Comparison of ENCODE assay signal across 9 cellular contexts in the genomic region with DNA sequence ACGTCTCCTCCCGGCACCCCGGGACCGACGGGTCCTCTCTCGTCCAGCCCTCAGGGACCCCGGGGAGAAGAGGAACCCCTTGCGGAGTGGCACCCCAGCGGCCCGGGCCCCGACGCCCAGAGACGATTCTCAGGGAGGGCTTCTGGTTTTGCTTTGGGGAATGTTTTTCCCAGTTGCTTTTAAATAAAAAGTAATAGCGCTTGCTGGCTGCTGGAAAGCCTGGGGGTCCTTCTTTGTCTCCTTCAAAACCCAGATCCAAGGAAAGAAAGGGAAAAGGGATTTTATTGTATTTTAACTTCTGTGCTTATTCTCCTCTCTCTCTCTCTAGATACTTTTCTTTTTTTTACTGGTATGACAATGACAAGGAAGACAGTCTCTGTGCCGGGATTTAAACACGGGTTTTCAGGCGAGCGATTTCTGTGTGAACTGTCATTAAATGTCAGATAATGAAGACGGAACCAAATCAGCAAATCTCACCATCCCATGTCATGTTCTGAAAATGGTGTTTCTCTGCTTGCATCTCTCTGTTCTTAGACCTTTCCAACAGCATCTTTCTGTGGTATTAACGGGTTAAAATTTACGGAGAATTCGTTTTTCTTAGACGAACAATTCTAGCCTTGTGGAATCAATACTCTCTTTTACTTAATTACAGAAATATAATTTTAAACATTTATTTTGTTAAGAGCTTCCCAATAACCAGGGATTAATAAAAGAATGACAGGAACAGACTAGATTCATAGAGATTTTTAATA. TPM values are rescaled to one million over a fixed set of nuclear protein-coding genes. Genes with fewer than 3 reads are reported as not detected.
A peak's percentile ranks its signal among the peaks of the same experiment; 100 is the strongest.
DNase-seq lines count a peak whose midpoint lies in the region; ATAC-seq, FAIRE-seq and TF ChIP-seq lines count a peak whose summit lies in the region.
"Had no signal": no experiment of that assay in that cellular context is flagged by ENCODE, and none has a peak within 500 bp of the region (broad histone marks: within the 10 kb centered on the region; RNA-seq: fewer than 3 reads in every experiment).

No MANE protein-coding gene starts in this region.

- H3K36me3 Mint-ChIP-seq in activated T-helper 17 cell treated with anti-CD3 and anti-CD28 coated beads, Interleukin-2, amount 50 U/mL, for 72 hours (ENCODE audit: low read depth) = no peaks in the 10 kb centered on the region
- H3K36me3 Mint-ChIP-seq in stimulated activated naive B cell treated with anti-CD40 and anti-IgM and Interleukin-4, amounts not matched to agents 10 μg/mL and 1 μg/mL and 100 μg/mL, for 72 hours = no peaks in the 10 kb centered on the region

- no peaks in the 10 kb centered on the region for H3K9me1 ChIP-seq in keratinocyte (ENCODE audit: control insufficient read depth, extremely low read depth, insufficient read depth, low read length)

- peak overlapping the region; percentile 44 to 69 (median 63) for H3K4me3 ChIP-seq in keratinocyte (ENCODE audit: control insufficient read depth in 2 of 3, extremely low read depth in 1 of 3, insufficient read depth in 2 of 3, low read depth in 1 of 3, low read length in 3 of 3)

- H3K4me1 ChIP-seq in keratinocyte (ENCODE audit: control insufficient read depth, extremely low read depth, insufficient read depth, low read length) = peaks cover 11% of the 10 kb centered on the region

- H4K20me1 ChIP-seq in keratinocyte (ENCODE audit: control insufficient read depth, extremely low read depth, insufficient read depth, low read length) = no peaks in the 10 kb centered on the region

- DNase-seq in NCI-H82 (lab: John Stamatoyannopoulos, UW) = peak; percentile 43
- DNase-seq in NCI-H82 treated with DMSO at 0.1 percent for 48 hours (lab: John Stamatoyannopoulos, UW; ENCODE audit: unreplicated experiment) = no peak
- no peak for DNase-seq in keratinocyte (ENCODE audit: low read depth, low spot score)
- DNase-seq in stimulated activated naive B cell treated with anti-CD40 and anti-IgM and Interleukin-4, amounts not matched to agents 10 μg/mL and 1 μg/mL and 100 μg/mL, for 72 hours = no peak
- DNase-seq in NOMO-1 treated with dmso at 0.1 percent for 144 hours (lab: John Stamatoyannopoulos, UW; ENCODE audit: unreplicated experiment) = no peak
- DNase-seq in frontal cortex (ENCODE audit: low spot score in 2 of 2) = no peak
- no peak for DNase-seq in RKO (ENCODE audit: low spot score)
- DNase-seq: AML-193 had no signal

- peaks cover 6% of the 10 kb centered on the region for H3K27me3 ChIP-seq in keratinocyte (ENCODE audit: control insufficient read depth, extremely low read depth, insufficient read depth, low read length)

- H3K4me1 Mint-ChIP-seq in activated T-helper 17 cell treated with anti-CD3 and anti-CD28 coated beads, Interleukin-2, amount 50 U/mL, for 72 hours = no peaks in the 10 kb centered on the region
- peaks cover 7 to 8% of the 10 kb centered on the region in 2 donors for H3K4me1 Mint-ChIP-seq in stimulated activated naive B cell treated with anti-CD40 and anti-IgM and Interleukin-4, amounts not matched to agents 10 μg/mL and 1 μg/mL and 100 μg/mL, for 72 hours

- TF ChIP-seq CTCF in keratinocyte (optimal IDR thresholded peaks at IDR 0.05 in 1 of 3, IDR thresholded peaks at IDR 0.05 in 1 of 3, conservative IDR thresholded peaks at IDR 0.05 in 1 of 3; ENCODE audit: extremely low read depth in 1 of 3, insufficient read depth in 2 of 3, low read length in 3 of 3) = no peak

- peaks cover 41% of the 10 kb centered on the region for H3K27me3 Mint-ChIP-seq in activated T-helper 17 cell treated with anti-CD3 and anti-CD28 coated beads, Interleukin-2, amount 50 U/mL, for 72 hours
- peaks cover 20 to 67% of the 10 kb centered on the region in 2 donors for H3K27me3 Mint-ChIP-seq in stimulated activated naive B cell treated with anti-CD40 and anti-IgM and Interleukin-4, amounts not matched to agents 10 μg/mL and 1 μg/mL and 100 μg/mL, for 72 hours

- H3K27ac ChIP-seq in keratinocyte (ENCODE audit: control insufficient read depth, insufficient read depth, low read length) = no peak overlapping the region

- ATAC-seq in activated T-helper 17 cell treated with anti-CD3 and anti-CD28 coated beads, Interleukin-2, amount 50 U/mL, for 72 hours (replicated peaks) = no peak
- ATAC-seq in stimulated activated naive B cell treated with anti-CD40 and anti-IgM and Interleukin-4, amounts not matched to agents 10 μg/mL and 1 μg/mL and 100 μg/mL, for 72 hours (replicated peaks) = no peak

- H3K4me3 Mint-ChIP-seq in activated T-helper 17 cell treated with anti-CD3 and anti-CD28 coated beads, Interleukin-2, amount 50 U/mL, for 72 hours = peak overlapping the region; percentile 66
- H3K4me3 Mint-ChIP-seq in stimulated activated naive B cell treated with anti-CD40 and anti-IgM and Interleukin-4, amounts not matched to agents 10 μg/mL and 1 μg/mL and 100 μg/mL, for 72 hours = peak overlapping the region; percentile 76 to 83

- no peaks in the 10 kb centered on the region for H3K79me2 ChIP-seq in keratinocyte (ENCODE audit: control insufficient read depth, insufficient read depth, low read length)

- no peaks in the 10 kb centered on the region for H3K36me3 ChIP-seq in keratinocyte (ENCODE audit: control insufficient read depth in 2 of 2, extremely low read depth in 1 of 2, insufficient read depth in 2 of 2, low read length in 2 of 2)

- peak overlapping the region; percentile 75 for H2AFZ ChIP-seq in keratinocyte (ENCODE audit: control insufficient read depth, low read length)

- FAIRE-seq in keratinocyte (lab: Jason Lieb, UNC) = no peak
- no peak for FAIRE-seq in frontal cortex (lab: Jason Lieb, UNC)

- peak overlapping the region; percentile 85 for H3K4me2 ChIP-seq in keratinocyte (ENCODE audit: control insufficient read depth, extremely low read depth, insufficient read depth, low read depth, low read length)

- H3K9me3 Mint-ChIP-seq in activated T-helper 17 cell treated with anti-CD3 and anti-CD28 coated beads, Interleukin-2, amount 50 U/mL, for 72 hours = no peaks in the 10 kb centered on the region
- H3K9me3 Mint-ChIP-seq in stimulated activated naive B cell treated with anti-CD40 and anti-IgM and Interleukin-4, amounts not matched to agents 10 μg/mL and 1 μg/mL and 100 μg/mL, for 72 hours = no peaks in the 10 kb centered on the region

- dilution Hi-C loops in keratinocyte (cut with MboI; ENCODE audit: extremely low pct_ligation_motif_present, low sequenced_read_pairs) = no loop called here

- H3K9ac ChIP-seq in keratinocyte (ENCODE audit: control insufficient read depth, extremely low read depth, insufficient read depth, low read length) = peak overlapping the region; percentile 57

- H3K27ac Mint-ChIP-seq in activated T-helper 17 cell treated with anti-CD3 and anti-CD28 coated beads, Interleukin-2, amount 50 U/mL, for 72 hours = no peak overlapping the region
- H3K27ac Mint-ChIP-seq in stimulated activated naive B cell treated with anti-CD40 and anti-IgM and Interleukin-4, amounts not matched to agents 10 μg/mL and 1 μg/mL and 100 μg/mL, for 72 hours = no peak overlapping the region

- H3K9me3 ChIP-seq in keratinocyte (ENCODE audit: control insufficient read depth, low read depth, low read length) = no peaks in the 10 kb centered on the region

RNA-seq across cellular contexts. Expression of a gene that starts 0.6 kb away (rescaled TPM):
- total RNA-seq in activated T-helper 17 cell treated with anti-CD3 and anti-CD28 coated beads, Interleukin-2, amount 50 U/mL, for 72 hours = under 1 TPM in 1 of 2 donors, not detected in 1; 0.74 TPM
- polyA plus RNA-seq in keratinocyte = 1.7 to 2.4 TPM (median 2.4 TPM) in 3 replicates
- 1.6 TPM for polyA plus RNA-seq in keratinocyte (2011; ENCODE audit: low read depth)
- polyA plus RNA-seq in keratinocyte (2011; cell fraction: cytosol; rRNA removed) = 1.2 and 1.4 TPM in 2 replicates
- polyA plus RNA-seq in keratinocyte (2011; cell fraction: nucleus; rRNA removed) = 2.6 and 2.9 TPM in 2 replicates
- polyA plus RNA-seq in keratinocyte (2012; ENCODE audit: low replicate concordance) = 1.6 and 1.8 TPM in 2 replicates
- polyA minus RNA-seq in keratinocyte = 1.5 to 3.1 TPM in 2 of 3 replicates, not detected in the other
- not detected for polyA minus RNA-seq in keratinocyte (2011; cell fraction: cytosol; rRNA and poly(A)+ RNA removed)
- polyA minus RNA-seq in keratinocyte (2011; cell fraction: nucleus; rRNA and poly(A)+ RNA removed) = 1.4 and 6.7 TPM in 2 replicates
- 6.9 TPM for total RNA-seq in frontal cortex
